Comparison of ENCODE assay signal across 15 cellular contexts in genomic region chr15:33293619-33294309, GRCh38. TPM values are rescaled to one million over a fixed set of nuclear protein-coding genes. Genes with fewer than 3 reads are reported as not detected.
DNase-seq lines count a peak whose midpoint lies in the region; ATAC-seq, FAIRE-seq and TF ChIP-seq lines count a peak whose summit lies in the region.
"Had no signal": no experiment of that assay in that cellular context is flagged by ENCODE, and none has a peak within 500 bp of the region (broad histone marks: within the 10 kb centered on the region; RNA-seq: fewer than 3 reads in every experiment).

No MANE protein-coding gene starts in this region.

- ATAC-seq in psoas muscle (peak; percentile 72 to 88 (median 82)), esophagus mucosa (no peak), HG03460 (IDR thresholded peaks at IDR 0.05; ENCODE audit: unreplicated experiment) (no peak), GM18867 (IDR thresholded peaks at IDR 0.05; ENCODE audit: unreplicated experiment) (no peak)
- ATAC-seq: mucosa of descending colon had no signal

- FAIRE-seq in RCC 7860 (lab: Jason Lieb, UNC) (no peak), D721Med (lab: Jason Lieb, UNC) (no peak)

- DNase-seq in GM03348 (ENCODE audit: low spot score) (peak; percentile 20), RCC 7860 (ENCODE audit: low spot score) (peak; percentile 48), fibroblast of mammary gland (ENCODE audit: low read depth) (peak; percentile 12), psoas muscle (no peak), D721Med (ENCODE audit: insufficient read length, low spot score) (no peak)
- DNase-seq: activated CD4-positive, alpha-beta T cell treated with anti-CD3 and anti-CD28 coated beads for 48 hours; anterior cingulate cortex; endodermal cell; mucosa of descending colon; NCI-H2029; stomach had no signal

- H3K36me3 ChIP-seq in psoas muscle (ENCODE audit: insufficient read depth in 1 of 2, low read depth in 1 of 2) = no peaks in the 10 kb centered on the region
- H3K36me3 ChIP-seq: stomach had no signal

- H3K9me3 ChIP-seq in psoas muscle = no peaks in the 10 kb centered on the region
- H3K9me3 ChIP-seq: mucosa of descending colon, stomach had no signal

- intact Hi-C loops in psoas muscle (cut with DNase I) = loop anchor here (5.0 to 10.0 kb wide), 4 partner anchors 206 to 414 kb away; no protein-coding TSS in a partner anchor

- WGBS in psoas muscle, 3 donors = 42 to 49% (median 42%) methylated on average over 21 of the region's 21 CpGs

- no peaks in the 10 kb centered on the region for H3K27me3 ChIP-seq in psoas muscle (ENCODE audit: insufficient read depth in 3 of 3, low read length in 2 of 3)

- no peaks in the 10 kb centered on the region for H3K4me1 ChIP-seq in psoas muscle

- TF ChIP-seq CTCF in fibroblast of mammary gland (conservative IDR thresholded peaks at IDR 0.05; ENCODE audit: control insufficient read depth, insufficient read depth, low read depth, low read length) (no peak), psoas muscle (IDR thresholded peaks at IDR 0.05) (no peak), D721Med (IDR thresholded peaks at IDR 0.05; ENCODE audit: insufficient read depth, missing control alignments) (no peak)

- H3K4me3 ChIP-seq in fibroblast of mammary gland (ENCODE audit: control insufficient read depth, low read depth, low read length) (no peak overlapping the region), psoas muscle (peak overlapping the region; percentile 45)
- H3K4me3 ChIP-seq: mucosa of descending colon had no signal

- peak overlapping the region; percentile 72 for H3K27ac ChIP-seq in psoas muscle
- H3K27ac ChIP-seq: KMS-11, stomach had no signal

RNA-seq across cellular contexts. Expression of gene RYR3, which starts 17.0 kb away (rescaled TPM):
- total RNA-seq in psoas muscle = 100 to 1,000 TPM in 2 of 4 donors, 10 to 100 TPM in 2; 24.0 to 159 (median 114) TPM
- polyA plus RNA-seq in psoas muscle = 1 to 10 TPM; 2.5 to 8.3 (median 3.2) TPM
- total RNA-seq in esophagus mucosa = 0.72 TPM

Comparison
In these comparisons a context has a peak if more than half of its experiments do, and no peak if none do; other contexts are left out.
1. DNase-seq: peak in GM03348 (single experiment), RCC 7860 (single experiment) and fibroblast of mammary gland (single experiment); none in psoas muscle (0 of 2) and D721Med (single experiment).
2. ATAC-seq: peak in psoas muscle (4 of 4); none in esophagus mucosa (single experiment), HG03460 (single experiment) and GM18867 (single experiment).
3. RNA of gene RYR3, which starts 17.0 kb away (total RNA-seq): 24.0 to 159 TPM in psoas muscle; 0.72 TPM in esophagus mucosa (single experiment); every median in the first group is over 10 times any median in the second.